ENCODE assay signal across 8 cellular contexts in the genomic region with DNA sequence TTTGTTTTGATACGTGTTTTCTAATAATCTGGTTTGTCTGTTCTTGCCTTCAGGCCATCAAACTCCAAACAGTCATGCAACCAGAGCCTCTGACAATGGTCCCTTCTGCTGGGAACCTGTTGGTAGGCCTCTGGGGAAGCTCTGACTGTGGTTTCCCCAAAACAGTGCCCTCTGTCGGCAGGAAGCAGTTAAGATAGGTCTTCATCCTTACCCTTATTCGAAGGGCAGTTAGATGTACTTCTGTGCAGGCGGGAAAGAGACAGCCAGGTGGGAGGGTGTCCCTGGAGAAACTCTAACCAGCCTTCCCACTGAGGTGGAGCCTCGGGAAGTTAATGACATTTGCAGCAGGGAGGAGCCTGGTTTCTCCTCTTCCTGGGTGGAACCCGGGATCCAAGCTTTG.
DNase-seq lines count a peak whose midpoint lies in the region; ATAC-seq lines count a peak whose summit lies in the region.

No MANE protein-coding gene starts in this region.

- H3K36me3 Mint-ChIP-seq in naive thymus-derived CD4-positive, alpha-beta T cell, result peaks cover 0 to 7% (median 0%) of the 10 kb centered on the region in 5 donors

- H3K9me3 Mint-ChIP-seq in naive thymus-derived CD4-positive, alpha-beta T cell, result peaks cover 3 to 31% (median 14%) of the 10 kb centered on the region in 11 donors

- no peaks in the 10 kb centered on the region for H3K36me3 ChIP-seq in naive thymus-derived CD4-positive, alpha-beta T cell (ENCODE audit: control insufficient read depth in 2 of 3, insufficient read depth in 3 of 3, low read length in 3 of 3)

- H3K4me3 ChIP-seq in naive thymus-derived CD4-positive, alpha-beta T cell (ENCODE audit: low read length), result no peak overlapping the region

- POLR2A ChIA-PET in naive thymus-derived CD4-positive, alpha-beta T cell (lab: Charles Lee), result no interaction called here

- peak; percentile 26 for DNase-seq in activated CD4-positive, alpha-beta T cell treated with anti-CD3 and anti-CD28 coated beads for 48 hours
- DNase-seq in activated CD4-positive, alpha-beta T cell treated with anti-CD3 and anti-CD28 coated beads, Interleukin-2, amount 50 U/mL, for 1 hour, result no peak
- DNase-seq in RKO (ENCODE audit: low spot score), result peak; percentile 7
- peak; percentile 74 for DNase-seq in islet precursor cell
- DNase-seq in NCI-H1694 (lab: John Stamatoyannopoulos, UW), result no peak
- no peak for DNase-seq in naive thymus-derived CD4-positive, alpha-beta T cell

- no peaks in the 10 kb centered on the region for H3K4me1 Mint-ChIP-seq in naive thymus-derived CD4-positive, alpha-beta T cell

- H3K4me1 ChIP-seq in naive thymus-derived CD4-positive, alpha-beta T cell (ENCODE audit: control insufficient read depth in 2 of 2, insufficient read depth in 2 of 2, low read length in 2 of 2), result no peaks in the 10 kb centered on the region

- H3K27me3 Mint-ChIP-seq in naive thymus-derived CD4-positive, alpha-beta T cell, result peaks cover 0 to 5% (median 0%) of the 10 kb centered on the region in 5 donors

- H3K27me3 ChIP-seq in naive thymus-derived CD4-positive, alpha-beta T cell (ENCODE audit: control insufficient read depth in 2 of 2, insufficient read depth in 2 of 2, low read length in 2 of 2), result no peaks in the 10 kb centered on the region

- intact Hi-C loops in naive thymus-derived CD4-positive, alpha-beta T cell (cut with micrococcal nuclease), result no loop called here

- H3K27ac Mint-ChIP-seq in naive thymus-derived CD4-positive, alpha-beta T cell, result no peak overlapping the region

- no peak overlapping the region for H3K27ac ChIP-seq in naive thymus-derived CD4-positive, alpha-beta T cell (ENCODE audit: low read depth, low read length)

- H3K9me3 ChIP-seq in naive thymus-derived CD4-positive, alpha-beta T cell (ENCODE audit: control insufficient read depth in 2 of 3, low read length in 3 of 3), result peaks cover 0 to 12% (median 5%) of the 10 kb centered on the region in 3 experiments

- no peak overlapping the region for H3K4me3 Mint-ChIP-seq in naive thymus-derived CD4-positive, alpha-beta T cell

- CTCF ChIA-PET in naive thymus-derived CD4-positive, alpha-beta T cell (lab: Charles Lee), result no interaction called here

- ATAC-seq in HG02588 (IDR thresholded peaks at IDR 0.05; ENCODE audit: unreplicated experiment), result peak; percentile 72
- no peak for ATAC-seq in naive thymus-derived CD4-positive, alpha-beta T cell
- no peak for ATAC-seq in HG03460 (IDR thresholded peaks at IDR 0.05; ENCODE audit: unreplicated experiment)

Comparison
In these comparisons a context has a peak if more than half of its experiments do, and no peak if none do; other contexts are left out.
1. DNase-seq: peak in activated CD4-positive, alpha-beta T cell treated with anti-CD3 and anti-CD28 coated beads for 48 hours (single experiment), RKO (single experiment) and islet precursor cell (single experiment); none in activated CD4-positive, alpha-beta T cell treated with anti-CD3 and anti-CD28 coated beads, Interleukin-2, amount 50 U/mL, for 1 hour (single experiment), NCI-H1694 (single experiment) and naive thymus-derived CD4-positive, alpha-beta T cell (0 of 9).